In genomic region chr2:231684314-231685223, GRCh38 we compare ENCODE assay signal across 11 cellular contexts. TPM values are rescaled to one million over a fixed set of nuclear protein-coding genes. Genes with fewer than 3 reads are reported as not detected.
DNase-seq lines count a peak whose midpoint lies in the region; ATAC-seq and TF ChIP-seq lines count a peak whose summit lies in the region.
"Had no signal": no experiment of that assay in that cellular context is flagged by ENCODE, and none has a peak within 500 bp of the region (broad histone marks: within the 10 kb centered on the region; RNA-seq: fewer than 3 reads in every experiment).

No MANE protein-coding gene starts in this region.

- no peaks in the 10 kb centered on the region for H3K9me3 Mint-ChIP-seq in WTC11
- H3K9me3 Mint-ChIP-seq: dendritic cell treated with granulocyte-macrophage colony-stimulating factor and Interleukin-4, amounts not matched to agents 40 ng/mL and 50 ng/mL, for 4 days had no signal

- H3K36me3 ChIP-seq in WERI-Rb-1: no peaks in the 10 kb centered on the region

- POLR2A ChIA-PET in WTC11 (lab: Charles Lee): interaction anchor here (0.6 to 7.0 kb wide), 9 partner anchors 12 to 71 kb away, joined by 3 to 61 read pairs (median 5); partner anchors contain the start of gene PTMA

- H3K4me3 Mint-ChIP-seq in WTC11: no peak overlapping the region
- H3K4me3 Mint-ChIP-seq: dendritic cell treated with granulocyte-macrophage colony-stimulating factor and Interleukin-4, amounts not matched to agents 40 ng/mL and 50 ng/mL, for 4 days had no signal

- no peak overlapping the region for H3K27ac Mint-ChIP-seq in WTC11
- H3K27ac Mint-ChIP-seq: dendritic cell treated with granulocyte-macrophage colony-stimulating factor and Interleukin-4, amounts not matched to agents 40 ng/mL and 50 ng/mL, for 4 days had no signal

- ATAC-seq in WTC11: no peak
- no peak for ATAC-seq in HG03521 (IDR thresholded peaks at IDR 0.05; ENCODE audit: unreplicated experiment)

- no peak for TF ChIP-seq POLR2A in lower leg skin (IDR thresholded peaks at IDR 0.05)

- no peaks in the 10 kb centered on the region for H3K9me3 ChIP-seq in WERI-Rb-1 (ENCODE audit: severe bottlenecking)

- 60 to 73% methylated on average over 14 to 19 of the region's 22 CpGs for WGBS in lower leg skin, 2 donors

- H3K27me3 Mint-ChIP-seq in WTC11 (ENCODE audit: low read depth): no peaks in the 10 kb centered on the region

- H3K27me3 ChIP-seq in WERI-Rb-1 (ENCODE audit: insufficient read depth, low read depth, severe bottlenecking): no peaks in the 10 kb centered on the region
- H3K27me3 ChIP-seq: hepatocyte had no signal

- peaks cover 57% of the 10 kb centered on the region for H3K4me1 Mint-ChIP-seq in WTC11

- TF ChIP-seq CTCF in WERI-Rb-1 (IDR thresholded peaks at IDR 0.05; ENCODE audit: low read depth, low read length) (no peak), WTC11 (IDR thresholded peaks at IDR 0.05) (no peak), lower leg skin (IDR thresholded peaks at IDR 0.05) (no peak)

- H3K27ac ChIP-seq in WERI-Rb-1: 0 out of 2 replicates have a peak overlapping the region, but pooled peaks have one; percentile 26
- H3K27ac ChIP-seq: hepatocyte, PC-9 had no signal

- DNase-seq in COLO668 (lab: John Stamatoyannopoulos, UW; ENCODE audit: unreplicated experiment) (peak; percentile 55), NCI-H1436 (lab: John Stamatoyannopoulos, UW) (peak; percentile 79), WERI-Rb-1 (no peak), medulla oblongata (ENCODE audit: extremely low spot score) (peak; percentile 86), WTC11 (ENCODE audit: low spot score) (no peak), lower leg skin (ENCODE audit: low spot score in 2 of 2) (no peak)
- no peak for DNase-seq in activated CD8-positive, alpha-beta memory T cell treated with anti-CD3 and anti-CD28 coated beads for 24 hours
- DNase-seq: PC-9 had no signal

- CTCF ChIA-PET in WTC11 (lab: Charles Lee): interaction anchor here (1.0 to 13.1 kb wide), 11 partner anchors 10 to 143 kb away, joined by 3 to 206 read pairs (median 9); partner anchors contain the start of gene PTMA

- H3K36me3 Mint-ChIP-seq in WTC11: no peaks in the 10 kb centered on the region

- intact Hi-C loops in lower leg skin (cut with DNase I; ENCODE audit: low total_unique reads): no loop called here

- H3K4me3 ChIP-seq in WERI-Rb-1 (ENCODE audit: low read depth, low read length) (no peak overlapping the region), lower leg skin (ENCODE audit: low read depth, poor library complexity, severe bottlenecking) (no peak overlapping the region)
- H3K4me3 ChIP-seq: hepatocyte, PC-9 had no signal

TF ChIP-seq in WTC11, 78 proteins besides CTCF, POLR2A, EP300 and RAD21:
- TF ChIP-seq ZNF423 (CRISPR knock-in tag; IDR thresholded peaks at IDR 0.05) (no peak), MLX (CRISPR knock-in tag; IDR thresholded peaks at IDR 0.05) (no peak), MYBL2 (CRISPR knock-in tag; IDR thresholded peaks at IDR 0.05) (no peak), FOXP4 (CRISPR knock-in tag; IDR thresholded peaks at IDR 0.05) (no peak)

RNA-seq across cellular contexts. Expression of gene PTMA, which starts 23.8 kb away (rescaled TPM):
- total RNA-seq in WTC11 (2021) (2,164 to 2,284 TPM (median 2,200 TPM) in 3 replicates), lower leg skin (1,000 to 10,000 TPM in 2 of 4 donors, 100 to 1,000 TPM in 2; 811 to 1,206 (median 976) TPM)

Comparison
In these comparisons a context has a peak if more than half of its experiments do, and no peak if none do; other contexts are left out.
1. DNase-seq: peak in COLO668 (single experiment), NCI-H1436 (single experiment) and medulla oblongata (single experiment); none in WERI-Rb-1 (single experiment), WTC11 (single experiment), lower leg skin (0 of 2) and activated CD8-positive, alpha-beta memory T cell treated with anti-CD3 and anti-CD28 coated beads for 24 hours (single experiment).